In genomic region chr14:101899263-101899662, GRCh38 we compare ENCODE assay signal across 1 cellular context.
A peak's percentile ranks its signal among the peaks of the same experiment; 100 is the strongest.
TF ChIP-seq lines count a peak whose summit lies in the region.

No MANE protein-coding gene starts in this region.

TF ChIP-seq in K562, 482 proteins besides CTCF, POLR2A, EP300 and RAD21:
- TF ChIP-seq IRF9 (tag; IDR thresholded peaks at IDR 0.05) (no peak), C11orf30 (IDR thresholded peaks at IDR 0.05; ENCODE audit: low read depth) (peak; percentile 77), MAFK (IDR thresholded peaks at IDR 0.05; ENCODE audit: low read length) (peak; percentile 70), GTF3C2 (IDR thresholded peaks at IDR 0.05; ENCODE audit: borderline replicate concordance, extremely low read depth, insufficient read length) (no peak), ARID1B (IDR thresholded peaks at IDR 0.05) (0 out of 2 replicates have a peak, but pooled peaks have one; percentile 25), ADNP (tag; IDR thresholded peaks at IDR 0.05) (no peak), ZFX (CRISPR knock-in tag; IDR thresholded peaks at IDR 0.05) (0 out of 2 replicates have a peak, but pooled peaks have one; percentile 30), RBFOX2 (IDR thresholded peaks at IDR 0.05; ENCODE audit: low read depth, low read length) (no peak), ZNF444 (CRISPR knock-in tag; IDR thresholded peaks at IDR 0.05) (no peak), JUND (IDR thresholded peaks at IDR 0.05; ENCODE audit: borderline replicate concordance, low read depth, low read length) (peak; percentile 21; the same call in 1 of the 2 replicates), JUND (tag; IDR thresholded peaks at IDR 0.05; ENCODE audit: borderline replicate concordance, low read depth, low read length) (peak; percentile 33; the same call in 1 of the 3 replicates), MAFF (IDR thresholded peaks at IDR 0.05; ENCODE audit: low read length) (peak; percentile 73), ZNF592 (IDR thresholded peaks at IDR 0.05) (peak; percentile 85), NFE2 (IDR thresholded peaks at IDR 0.05; ENCODE audit: low read depth) (peak; percentile 91), ATF1 (CRISPR knock-in tag; IDR thresholded peaks at IDR 0.05) (no peak), ATF1 (tag; IDR thresholded peaks at IDR 0.05) (peak; percentile 34; the same call in 1 of the 2 replicates), TOE1 (IDR thresholded peaks at IDR 0.05; ENCODE audit: borderline replicate concordance) (no peak), TOE1 (CRISPR knock-in tag; IDR thresholded peaks at IDR 0.05; ENCODE audit: borderline replicate concordance, low read depth) (no peak), ZNF589 (CRISPR knock-in tag; IDR thresholded peaks at IDR 0.05; ENCODE audit: low read depth) (0 out of 2 replicates have a peak, but pooled peaks have one; percentile 39), FOSL1 (tag; conservative IDR thresholded peaks at IDR 0.05) (0 out of 2 replicates have a peak, but pooled peaks have one; percentile 14), MAFG (tag; conservative IDR thresholded peaks at IDR 0.05) (peak; percentile 63), ZNF316 (IDR thresholded peaks at IDR 0.05) (peak; percentile 77), CREM (IDR thresholded peaks at IDR 0.05; ENCODE audit: low read depth) (peak; percentile 41; the same call in 1 of the 2 replicates), PRMT5 (CRISPR knock-in tag; IDR thresholded peaks at IDR 0.05) (no peak), SOX6 (IDR thresholded peaks at IDR 0.05) (0 out of 2 replicates have a peak, but pooled peaks have one; percentile 18), ZFP36 (IDR thresholded peaks at IDR 0.05; ENCODE audit: low read depth, low read length, partially characterized antibody) (no peak), BHLHE40 (IDR thresholded peaks at IDR 0.05; ENCODE audit: low read length) (0 out of 2 replicates have a peak, but pooled peaks have one; percentile 41), CXXC5 (CRISPR knock-in tag; IDR thresholded peaks at IDR 0.05) (0 out of 2 replicates have a peak, but pooled peaks have one; percentile 50), MYC (IDR thresholded peaks at IDR 0.05; ENCODE audit: low read depth, low read length) (peak; percentile 42; the same call in 1 of the 2 replicates), MYC (CRISPR knock-in tag; IDR thresholded peaks at IDR 0.05; ENCODE audit: borderline replicate concordance, low read depth) (no peak), DPF2 (IDR thresholded peaks at IDR 0.05) (0 out of 2 replicates have a peak, but pooled peaks have one; percentile 30), SMARCA4 (IDR thresholded peaks at IDR 0.05) (0 out of 2 replicates have a peak, but pooled peaks have one; percentile 24)
